Comparison of ENCODE assay signal across 20 cellular contexts in genomic region chr12:18580286-18580685, GRCh38.
"Had no signal": no experiment of that assay in that cellular context is flagged by ENCODE, and none has a peak within 500 bp of the region (broad histone marks: within the 10 kb centered on the region; RNA-seq: fewer than 3 reads in every experiment).

No MANE protein-coding gene starts in this region.

- H3K4me1 ChIP-seq: body of pancreas, prostate gland, spleen had no signal

- H3K36me3 ChIP-seq: prostate gland, spleen, thoracic aorta had no signal

- H3K9me3 ChIP-seq: prostate gland, thoracic aorta had no signal

- H3K4me3 ChIP-seq: body of pancreas, prostate gland, spleen, thoracic aorta had no signal

- H3K27ac ChIP-seq: body of pancreas, foreskin keratinocyte, prostate gland, spleen, thoracic aorta, VCaP had no signal

- ATAC-seq: activated CD4-positive, CD25-positive, alpha-beta regulatory T cell treated with anti-CD3 and anti-CD28 coated beads, Interleukin-2, amount 50 U/mL, for 24 hours; activated T-cell treated with anti-CD3 and anti-CD28 coated beads, Interleukin-2, amount 50 U/mL, for 72 hours; body of pancreas; foreskin keratinocyte; natural killer cell; T-cell had no signal

- DNase-seq: activated CD4-positive, alpha-beta memory T cell treated with anti-CD3 and anti-CD28 coated beads, Interleukin-2, amount 10 ng/mL, durations not matched to agents 7 days and 5 days; activated CD4-positive, alpha-beta T cell treated with anti-CD3 and anti-CD28 coated beads, Interleukin-2, amount 10 ng/mL, durations not matched to agents 24 days and 14 days; activated effector memory CD4-positive, alpha-beta T cell treated with Interleukin-2 at 50 U/mL for 16 hours; activated naive CD4-positive, alpha-beta T cell treated with anti-CD3 and anti-CD28 coated beads, Interleukin-2, amount 10 ng/mL, durations not matched to agents 7 days and 5 days; activated T-cell treated with anti-CD3 and anti-CD28 coated beads, Interleukin-2, amount 50 U/mL, for 72 hours; anterior cingulate cortex; body of pancreas; effector CD8-positive, alpha-beta T cell; foreskin keratinocyte; hippocampal formation; midbrain; natural killer cell; spleen; stimulated activated CD4-positive, alpha-beta T cell treated with anti-CD3 and anti-CD28 coated beads, Interleukin-4, amount 100 ng/mL, for 1 hour; stimulated activated naive CD4-positive, alpha-beta T cell; T-cell had no signal

- H3K27me3 ChIP-seq: body of pancreas, foreskin keratinocyte, spleen had no signal
